In genomic region chr3:124207077-124207476, GRCh38 we compare ENCODE assay signal across 23 cellular contexts.
DNase-seq lines count a peak whose midpoint lies in the region; ATAC-seq, FAIRE-seq and TF ChIP-seq lines count a peak whose summit lies in the region.
"Had no signal": no experiment of that assay in that cellular context is flagged by ENCODE, and none has a peak within 500 bp of the region (broad histone marks: within the 10 kb centered on the region; RNA-seq: fewer than 3 reads in every experiment).

No MANE protein-coding gene starts in this region.

- POLR2A ChIA-PET in GM12878 (lab: Charles Lee), result interaction anchor here (0.5 to 2.2 kb wide), 2 partner anchors 50 to 163 kb away, joined by 4 to 6 read pairs; no protein-coding TSS in a partner anchor

- no peak for TF ChIP-seq RAD21 in GM12878 (IDR thresholded peaks at IDR 0.05; ENCODE audit: insufficient read depth, low read depth, low read length)

- no peaks in the 10 kb centered on the region for H3K9me3 ChIP-seq in BLaER1 treated with 17β-estradiol and CSF1 and Interleukin-3, amounts not matched to agents 10 nM and 100 nM (replicated peaks in 1 of 11)
- no peaks in the 10 kb centered on the region; the same call in 2 of the 3 replicates for H3K9me3 ChIP-seq in GM12878 (replicated peaks; ENCODE audit: control insufficient read depth, insufficient read depth, low read length)
- H3K9me3 ChIP-seq: A549, BE2C had no signal

- WGBS in GM12878 (ENCODE audit: insufficient coverage, insufficient replicate concordance, low lambda C conversion rate, missing lambda C conversion rate), result 25% methylated on average over 5 of the region's 5 CpGs

- RAD21 ChIA-PET in GM12878 (lab: Charles Lee; ENCODE audit: unreplicated experiment), result interaction anchor here (1.4 to 2.5 kb wide), 5 partner anchors 37 to 53 kb away, joined by 3 to 10 read pairs (median 6); no protein-coding TSS in a partner anchor

- in situ Hi-C loops in GM12878 (cut with MboI), result no loop called here

- H3K36me3 ChIP-seq in BLaER1 treated with 17β-estradiol and CSF1 and Interleukin-3, amounts not matched to agents 10 nM and 100 nM, result no peaks in the 10 kb centered on the region
- no peaks in the 10 kb centered on the region for H3K36me3 ChIP-seq in GM12878 (ENCODE audit: control insufficient read depth in 2 of 2, insufficient read depth in 2 of 2, low read length in 1 of 2)

- H3K4me2 ChIP-seq in BLaER1 treated with 17β-estradiol and CSF1 and Interleukin-3, amounts not matched to agents 10 nM and 100 nM, result peak overlapping the region in 6 of 11 experiments; percentile 24 to 46 (median 29); a peak in 10 of 22 replicates
- H3K4me2 ChIP-seq in GM12878 (ENCODE audit: control insufficient read depth, insufficient read depth), result peak overlapping the region; percentile 83
- H3K4me2 ChIP-seq: A549 had no signal

- TF ChIP-seq CTCF in GM12878 (IDR thresholded peaks at IDR 0.05 in 2 of 3, conservative IDR thresholded peaks at IDR 0.05 in 1 of 3; ENCODE audit: control insufficient read depth in 2 of 3, extremely low read depth in 1 of 3, insufficient read depth in 1 of 3, low read depth in 3 of 3, low read length in 3 of 3) (no peak), dorsolateral prefrontal cortex (IDR thresholded peaks at IDR 0.05 in 54 of 56, conservative IDR thresholded peaks at IDR 0.05 in 2 of 56; ENCODE audit: low read depth in 1 of 56, partially characterized antibody in 56 of 56) (no peak)

- H4K20me1 ChIP-seq in BLaER1 treated with 17β-estradiol and CSF1 and Interleukin-3, amounts not matched to agents 10 nM and 100 nM, result 0 out of 22 replicates have a peak, but pooled peaks cover 0 to 5% (median 0%) of the 10 kb centered on the region in 11 experiments
- H4K20me1 ChIP-seq in GM12878 (ENCODE audit: control insufficient read depth, insufficient read depth), result no peaks in the 10 kb centered on the region

- intact Hi-C loops in GM12878 (cut with micrococcal nuclease; ENCODE audit: unreplicated experiment) (loop anchor here (5.0 kb wide), 1 partner anchor 40 kb away; no protein-coding TSS in a partner anchor), dorsolateral prefrontal cortex (cut with DNase I) (no loop called here)

- H3K79me2 ChIP-seq in GM12878 (ENCODE audit: control insufficient read depth, insufficient read depth, low read length), result no peaks in the 10 kb centered on the region

- H2AFZ ChIP-seq in GM12878 (ENCODE audit: control insufficient read depth, low read depth, low read length), result peak overlapping the region; percentile 89
- H2AFZ ChIP-seq: GM23248 had no signal

- no peak overlapping the region for H3K9ac ChIP-seq in BLaER1 treated with 17β-estradiol and CSF1 and Interleukin-3, amounts not matched to agents 10 nM and 100 nM
- no peak overlapping the region for H3K9ac ChIP-seq in GM12878 (ENCODE audit: control insufficient read depth, insufficient read depth, low read length)
- H3K9ac ChIP-seq: GM23248 had no signal

- ATAC-seq in GM12878, result no peak
- ATAC-seq: A549 had no signal

- FAIRE-seq in GM12892 (lab: Jason Lieb, UNC) (peak; percentile 30), GM12878 (lab: Jason Lieb, UNC) (no peak), urothelium cell line (lab: Jason Lieb, UNC) (peak; percentile 13)
- FAIRE-seq: A549, D721Med, H1 had no signal

- BruUV-seq in GM12878 (replicated peaks; lab: Mats Ljungman, UMichigan), result no TSS peak

- SMC1A ChIA-PET in GM12878 (lab: Charles Lee; ENCODE audit: uncharacterized antibody, unreplicated experiment), result interaction anchor here (0.9 to 3.5 kb wide), 8 partner anchors 9 to 481 kb away, joined by 3 to 17 read pairs (median 6); no protein-coding TSS in a partner anchor

- TF ChIP-seq POLR2A in GM12892 (IDR thresholded peaks at IDR 0.05; ENCODE audit: low read depth, low read length), result no peak
- TF ChIP-seq POLR2A in GM12878 (IDR thresholded peaks at IDR 0.05; ENCODE audit: low read depth, low read length), result no peak

- no peak overlapping the region for H3K4me3 ChIP-seq in BLaER1 treated with 17β-estradiol and CSF1 and Interleukin-3, amounts not matched to agents 10 nM and 100 nM
- no peak overlapping the region for H3K4me3 ChIP-seq in GM12878
- H3K4me3 ChIP-seq in dorsolateral prefrontal cortex, result no peak overlapping the region
- H3K4me3 ChIP-seq: A549, GM23248 had no signal

- peaks cover 0 to 14% (median 12%) of the 10 kb centered on the region in 10 experiments; a peak in 13 of 20 replicates for H3K4me1 ChIP-seq in BLaER1 treated with 17β-estradiol and CSF1 and Interleukin-3, amounts not matched to agents 10 nM and 100 nM
- peaks cover 33% of the 10 kb centered on the region for H3K4me1 ChIP-seq in GM12878 (ENCODE audit: control insufficient read depth, insufficient read depth, low read length)
- H3K4me1 ChIP-seq: A549 had no signal

- H3K27ac ChIP-seq in BLaER1 treated with 17β-estradiol and CSF1 and Interleukin-3, amounts not matched to agents 10 nM and 100 nM, result no peak overlapping the region
- H3K27ac ChIP-seq in GM12878 (ENCODE audit: control insufficient read depth, insufficient read depth) (peak overlapping the region; percentile 75), dorsolateral prefrontal cortex (no peak overlapping the region)
- H3K27ac ChIP-seq: A549, C4-2B, GM23248 had no signal

- no peak for TF ChIP-seq EP300 in GM12878 (IDR thresholded peaks at IDR 0.05; ENCODE audit: borderline replicate concordance in 1 of 2, control insufficient read depth in 1 of 2, low read depth in 2 of 2, low read length in 2 of 2)

- DNase-seq in GM12892 (ENCODE audit: insufficient read length) (no peak), GM12878 (ENCODE audit: low read depth, low spot score) (no peak), urothelium cell line (ENCODE audit: low spot score) (no peak), dorsolateral prefrontal cortex (no peak), GM19240 (ENCODE audit: insufficient read length, low spot score) (no peak)
- DNase-seq in stimulated activated CD4-positive, alpha-beta T cell treated with anti-CD3 and anti-CD28 coated beads, Interleukin-12 subunit alpha, Interleukin-12 subunit beta, amount 100 ng/mL, for 4 hours, result no peak
- DNase-seq: 8988T; ACHN; AML-193; BE2C; CD4-positive, alpha-beta T cell; CD8-positive, alpha-beta memory T cell; DMS 273 treated with DMSO at 0.1 percent for 48 hours; EL; GDM1; GM23248; H7; HCEC 1CT had no signal

- CTCF ChIA-PET in GM12878 (lab: Yijun Ruan, JAX), result interaction anchor here (1.1 to 2.7 kb wide), 4 partner anchors 11 to 74 kb away, joined by 3 to 10 read pairs (median 6); no protein-coding TSS in a partner anchor

- no peaks in the 10 kb centered on the region for H3K27me3 ChIP-seq in BLaER1 treated with 17β-estradiol and CSF1 and Interleukin-3, amounts not matched to agents 10 nM and 100 nM
- H3K27me3 ChIP-seq in GM12878 (replicated peaks in 1 of 2; ENCODE audit: control insufficient read depth in 2 of 2, insufficient read depth in 2 of 2, low read length in 1 of 2) (no peaks in the 10 kb centered on the region), dorsolateral prefrontal cortex (no peaks in the 10 kb centered on the region)
- H3K27me3 ChIP-seq: BE2C had no signal

TF ChIP-seq in GM12878, 131 proteins besides CTCF, POLR2A, EP300 and RAD21:
- TF ChIP-seq CBX3 (IDR thresholded peaks at IDR 0.05; ENCODE audit: borderline replicate concordance, low read depth) (no peak), SPI1 (IDR thresholded peaks at IDR 0.05; ENCODE audit: borderline replicate concordance, insufficient read depth, low read depth, low read length) (no peak), EZH2 (IDR thresholded peaks at IDR 0.05; ENCODE audit: borderline replicate concordance, control insufficient read depth, low read depth, low read length) (no peak), SMAD1 (IDR thresholded peaks at IDR 0.05; ENCODE audit: low read depth, partially characterized antibody) (no peak), MTA2 (IDR thresholded peaks at IDR 0.05; ENCODE audit: low read depth) (no peak), SUZ12 (IDR thresholded peaks at IDR 0.05; ENCODE audit: unreplicated experiment) (no peak), CREM (IDR thresholded peaks at IDR 0.05; ENCODE audit: low read depth) (no peak), IKZF1 (conservative IDR thresholded peaks at IDR 0.05) (no peak), POLR2AphosphoS5 (IDR thresholded peaks at IDR 0.05; ENCODE audit: low read length) (no peak), ZNF24 (IDR thresholded peaks at IDR 0.05) (no peak), PML (IDR thresholded peaks at IDR 0.05; ENCODE audit: low read length) (no peak)
- TF ChIP-seq, protein P1, sequence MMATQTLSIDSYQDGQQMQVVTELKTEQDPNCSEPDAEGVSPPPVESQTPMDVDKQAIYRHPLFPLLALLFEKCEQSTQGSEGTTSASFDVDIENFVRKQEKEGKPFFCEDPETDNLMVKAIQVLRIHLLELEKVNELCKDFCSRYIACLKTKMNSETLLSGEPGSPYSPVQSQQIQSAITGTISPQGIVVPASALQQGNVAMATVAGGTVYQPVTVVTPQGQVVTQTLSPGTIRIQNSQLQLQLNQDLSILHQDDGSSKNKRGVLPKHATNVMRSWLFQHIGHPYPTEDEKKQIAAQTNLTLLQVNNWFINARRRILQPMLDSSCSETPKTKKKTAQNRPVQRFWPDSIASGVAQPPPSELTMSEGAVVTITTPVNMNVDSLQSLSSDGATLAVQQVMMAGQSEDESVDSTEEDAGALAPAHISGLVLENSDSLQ (IDR thresholded peaks at IDR 0.05), result no peak
